In genomic region chr6:126873351-126873750, GRCh38 we compare ENCODE assay signal across 19 cellular contexts.
"Had no signal": no experiment of that assay in that cellular context is flagged by ENCODE, and none has a peak within 500 bp of the region (broad histone marks: within the 10 kb centered on the region; RNA-seq: fewer than 3 reads in every experiment).

No MANE protein-coding gene starts in this region.

- H3K36me3 ChIP-seq: ascending aorta, cardiac muscle cell, esophagus squamous epithelium, neutrophil, spleen, tibial nerve had no signal

- DNase-seq: activated B cell treated with CpG ODN at 0.5 μM for 24 hours; activated CD4-positive, alpha-beta T cell treated with anti-CD3 and anti-CD28 coated beads for 4 hours; activated CD8-positive, alpha-beta memory T cell treated with anti-CD3 and anti-CD28 coated beads, Interleukin-2, amount 50 U/mL, for 4 hours; activated CD8-positive, alpha-beta T cell treated with anti-CD3 and anti-CD28 coated beads for 36 hours; activated effector memory CD4-positive, alpha-beta T cell treated with Interleukin-2 at 50 U/mL for 16 hours; activated naive CD4-positive, alpha-beta T cell treated with anti-CD3 and anti-CD28 coated beads, Interleukin-2, amount 10 ng/mL, durations not matched to agents 7 days and 5 days; activated T-cell treated with anti-CD3 and anti-CD28 coated beads, Interleukin-2, amount 50 U/mL, for 48 hours; effector memory CD4-positive, alpha-beta T cell; esophagus squamous epithelium; mesendoderm; natural killer cell; spleen; T-cell had no signal

- H3K27me3 ChIP-seq: ascending aorta, cardiac muscle cell, esophagus squamous epithelium, neutrophil, spleen, tibial nerve had no signal

- ATAC-seq: activated CD8-positive, alpha-beta T cell treated with anti-CD3 and anti-CD28 coated beads for 36 hours; natural killer cell; sciatic nerve; SK-N-SH treated with all-trans-retinoic acid at 6 μM for 48 hours; T-cell had no signal

- H3K4me3 ChIP-seq: ascending aorta, cardiac muscle cell, esophagus squamous epithelium, spleen, tibial nerve had no signal

- H3K9me3 ChIP-seq: ascending aorta, esophagus squamous epithelium, neutrophil, spleen, tibial nerve had no signal

- H3K4me1 ChIP-seq: ascending aorta, esophagus squamous epithelium, spleen, tibial nerve had no signal
